8 cellular contexts compared by ENCODE assay signal in the genomic region with DNA sequence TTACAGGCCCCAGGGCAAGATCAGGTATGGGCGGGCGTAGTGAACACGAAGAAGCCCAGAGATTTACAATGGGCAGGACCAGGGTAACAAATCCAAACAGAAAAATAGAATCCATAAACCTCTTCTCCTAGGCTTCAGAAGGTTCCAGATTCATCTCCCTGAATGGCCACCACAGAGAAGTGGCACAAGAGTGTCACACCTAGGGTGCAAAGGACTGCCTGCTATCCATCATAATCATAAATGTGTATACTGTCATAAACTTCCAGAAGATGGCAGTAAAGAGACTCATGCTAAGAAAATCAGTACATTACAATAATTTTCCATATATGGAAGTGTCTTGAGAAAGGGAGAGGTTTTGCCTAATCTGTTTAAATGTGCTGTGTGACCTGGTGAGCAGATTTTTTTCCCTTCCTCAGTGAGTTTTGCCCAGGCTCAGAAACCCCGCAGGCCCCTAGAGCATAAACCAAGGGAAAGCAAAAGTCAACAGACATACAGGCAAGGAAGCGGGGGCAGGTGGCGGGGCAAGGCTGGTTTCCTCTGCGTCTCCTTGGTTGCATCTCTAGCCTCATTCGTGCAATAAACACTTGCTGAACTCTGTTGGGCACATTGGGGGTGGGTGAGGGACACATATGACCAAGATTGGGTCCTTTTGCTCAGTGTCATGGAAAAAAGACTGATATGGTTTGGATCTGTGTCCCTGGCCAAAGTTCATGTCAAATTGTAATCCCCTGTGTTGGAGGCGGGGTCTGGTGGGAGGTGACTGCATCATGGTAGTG.
DNase-seq lines count a peak whose midpoint lies in the region; ATAC-seq and FAIRE-seq lines count a peak whose summit lies in the region.

No MANE protein-coding gene starts in this region.

- FAIRE-seq in frontal cortex (lab: Jason Lieb, UNC), result no peak

- ATAC-seq in HG03469 (IDR thresholded peaks at IDR 0.05; ENCODE audit: unreplicated experiment), result peak; percentile 39
- ATAC-seq in GM19324 (IDR thresholded peaks at IDR 0.05; ENCODE audit: low FRiP score, unreplicated experiment), result no peak
- no peak for ATAC-seq in GM21529 (IDR thresholded peaks at IDR 0.05; ENCODE audit: unreplicated experiment)

- DNase-seq in NCI-H1092 treated with DMSO at 0.1 percent for 48 hours (lab: John Stamatoyannopoulos, UW) (peak; percentile 33), NCI-H1092 (lab: John Stamatoyannopoulos, UW) (no peak), SW480 (ENCODE audit: low spot score) (peak; percentile 47), iris pigment epithelial cell (ENCODE audit: low read depth) (peak; percentile 61), frontal cortex (ENCODE audit: low spot score in 2 of 2) (no peak)

Comparison
In these comparisons a context has a peak if more than half of its experiments do, and no peak if none do; other contexts are left out.
1. DNase-seq: peak in NCI-H1092 treated with DMSO at 0.1 percent for 48 hours (single experiment), SW480 (single experiment) and iris pigment epithelial cell (single experiment); none in NCI-H1092 (single experiment) and frontal cortex (0 of 2).